1 cellular context compared by ENCODE assay signal in genomic region chr2:120018549-120018948, GRCh38.
A peak's percentile ranks its signal among the peaks of the same experiment; 100 is the strongest.
TF ChIP-seq lines count a peak whose summit lies in the region.

No MANE protein-coding gene starts in this region.

TF ChIP-seq in HepG2, 621 proteins besides CTCF, POLR2A, EP300 and RAD21 (continued from another document):
- TF ChIP-seq MBNL3 (CRISPR knock-in tag; conservative IDR thresholded peaks at IDR 0.05), result no peak
- TF ChIP-seq BRD4 (CRISPR knock-in tag; IDR thresholded peaks at IDR 0.05), result no peak
- no peak for TF ChIP-seq THAP7 (CRISPR knock-in tag; IDR thresholded peaks at IDR 0.05)
- TF ChIP-seq ZBTB40 (IDR thresholded peaks at IDR 0.05), result no peak
- no peak for TF ChIP-seq ZBTB40 (CRISPR knock-in tag; IDR thresholded peaks at IDR 0.05)
- peak; percentile 80 for TF ChIP-seq CEBPB (IDR thresholded peaks at IDR 0.05; ENCODE audit: borderline replicate concordance, low read depth, low read length)
- TF ChIP-seq FLYWCH1 (CRISPR knock-in tag; IDR thresholded peaks at IDR 0.05), result no peak
- TF ChIP-seq JUND (CRISPR knock-in tag; IDR thresholded peaks at IDR 0.05), result no peak
- TF ChIP-seq DMAP1 (CRISPR knock-in tag; IDR thresholded peaks at IDR 0.05), result no peak
- no peak for TF ChIP-seq CCAR2 (optimal IDR thresholded peaks at IDR 0.05; ENCODE audit: low read depth, low read length)
- TF ChIP-seq ZNF720 (CRISPR knock-in tag; IDR thresholded peaks at IDR 0.05), result no peak
- no peak for TF ChIP-seq ZKSCAN1 (IDR thresholded peaks at IDR 0.05; ENCODE audit: low read length)
- TF ChIP-seq PRDM4 (CRISPR knock-in tag; IDR thresholded peaks at IDR 0.05; ENCODE audit: borderline replicate concordance), result no peak
- no peak for TF ChIP-seq ESRRA (CRISPR knock-in tag; IDR thresholded peaks at IDR 0.05; ENCODE audit: low read depth)
- TF ChIP-seq GATAD2A (CRISPR knock-in tag; IDR thresholded peaks at IDR 0.05), result peak; percentile 61; the same call in 1 of the 2 replicates
- peak; percentile 85 for TF ChIP-seq TEAD3 (CRISPR knock-in tag; optimal IDR thresholded peaks at IDR 0.05; ENCODE audit: borderline replicate concordance)
- no peak for TF ChIP-seq SRF (IDR thresholded peaks at IDR 0.05; ENCODE audit: low read depth, low read length)
- TF ChIP-seq SNAI1 (CRISPR knock-in tag; IDR thresholded peaks at IDR 0.05; ENCODE audit: borderline replicate concordance), result no peak
- no peak for TF ChIP-seq ADNP (CRISPR knock-in tag; IDR thresholded peaks at IDR 0.05)
- TF ChIP-seq ARHGAP35 (CRISPR knock-in tag; IDR thresholded peaks at IDR 0.05; ENCODE audit: borderline replicate concordance), result no peak
- TF ChIP-seq PRPF4 (IDR thresholded peaks at IDR 0.05; ENCODE audit: low read depth, low read length, poor library complexity, severe bottlenecking), result no peak
- no peak for TF ChIP-seq ZNF20 (CRISPR knock-in tag; IDR thresholded peaks at IDR 0.05)
- 0 out of 2 replicates have a peak, but pooled peaks have one; percentile 27 for TF ChIP-seq ZBTB38 (CRISPR knock-in tag; IDR thresholded peaks at IDR 0.05)
- TF ChIP-seq KDM6A (CRISPR knock-in tag; IDR thresholded peaks at IDR 0.05; ENCODE audit: low read depth), result no peak
- no peak for TF ChIP-seq ZNF24 (IDR thresholded peaks at IDR 0.05)
- TF ChIP-seq ZBTB1 (CRISPR knock-in tag; IDR thresholded peaks at IDR 0.05; ENCODE audit: borderline replicate concordance), result no peak
- no peak for TF ChIP-seq RAD51 (IDR thresholded peaks at IDR 0.05; ENCODE audit: borderline replicate concordance)
- no peak for TF ChIP-seq ZNF740 (CRISPR knock-in tag; IDR thresholded peaks at IDR 0.05)
- TF ChIP-seq CSRNP1 (CRISPR knock-in tag; IDR thresholded peaks at IDR 0.05), result no peak
- TF ChIP-seq ARID5B (CRISPR knock-in tag; IDR thresholded peaks at IDR 0.05), result peak; percentile 10; the same call in 1 of the 2 replicates
- TF ChIP-seq ZNF3 (CRISPR knock-in tag; IDR thresholded peaks at IDR 0.05), result no peak
- TF ChIP-seq SIN3B (IDR thresholded peaks at IDR 0.05; ENCODE audit: low read length), result no peak
- no peak for TF ChIP-seq ZNF496 (CRISPR knock-in tag; IDR thresholded peaks at IDR 0.05; ENCODE audit: insufficient replicate concordance)
